In the genomic region with DNA sequence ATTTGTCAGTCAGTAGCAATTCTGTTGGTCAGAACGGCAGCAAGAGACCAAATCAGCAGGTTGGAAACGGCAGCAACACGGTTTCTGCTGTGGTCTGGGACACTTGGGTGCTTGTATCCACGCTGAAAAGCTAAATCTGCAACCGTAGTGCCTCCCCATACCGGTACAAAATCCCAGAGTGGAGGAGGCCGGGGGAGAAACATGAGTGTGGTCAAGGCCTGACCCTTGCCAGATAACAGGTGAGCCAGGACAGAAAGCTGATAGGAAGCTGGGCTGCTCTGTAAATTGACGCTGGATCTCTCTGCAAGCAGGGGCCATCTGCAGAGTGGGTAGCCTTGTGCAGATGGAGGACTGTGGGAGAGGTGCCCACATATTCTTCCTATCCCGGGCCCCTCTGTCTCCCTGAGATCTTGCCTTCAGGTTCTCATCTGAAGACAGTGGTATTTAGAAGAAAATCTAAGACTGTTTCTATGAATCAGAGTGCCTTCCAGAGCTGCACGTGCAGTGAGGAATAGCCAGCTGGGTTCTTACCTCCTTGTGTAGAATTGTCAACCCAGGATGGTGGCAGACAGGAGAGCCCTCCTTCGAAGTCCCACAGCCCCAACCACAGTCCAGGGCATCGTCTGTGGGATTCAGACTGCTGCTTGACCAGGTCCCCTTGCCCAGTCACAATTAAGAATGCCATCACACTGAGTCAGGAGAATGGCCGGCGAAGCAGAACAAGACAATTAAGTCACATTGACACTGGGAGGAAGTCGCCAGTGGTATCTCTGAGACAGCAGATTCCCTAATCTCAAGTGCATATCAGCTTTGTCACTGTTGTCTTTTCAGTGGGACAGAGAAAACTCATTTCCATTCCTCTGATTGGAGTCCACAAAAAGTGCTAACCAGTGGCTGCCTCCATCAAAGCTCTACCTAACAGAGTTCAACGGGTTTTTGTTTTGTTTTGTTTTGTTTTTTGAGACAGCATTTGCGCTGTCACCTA, we compare ENCODE assay signal across 8 cellular contexts.
DNase-seq lines count a peak whose midpoint lies in the region; ATAC-seq and TF ChIP-seq lines count a peak whose summit lies in the region.

No MANE protein-coding gene starts in this region.

- CTCF ChIA-PET in activated CD4-positive, alpha-beta memory T cell treated with anti-CD3 and anti-CD28 coated beads for 36 hours (lab: Charles Lee), result interaction anchor here (0.7 to 7.9 kb wide), 11 partner anchors 10 to 108 kb away, joined by 3 to 110 read pairs (median 5); no protein-coding TSS in a partner anchor
- CTCF ChIA-PET in HEK293T (lab: Yijun Ruan, JAX), result interaction anchor here (0.6 to 1.3 kb wide), 3 partner anchors 9 to 25 kb away, joined by 3 to 4 read pairs (median 3); no protein-coding TSS in a partner anchor

- peak; percentile 40 for DNase-seq in activated CD4-positive, alpha-beta memory T cell treated with anti-CD3 and anti-CD28 coated beads for 36 hours
- DNase-seq in HEK293T (ENCODE audit: extremely low spot score), result no peak
- no peak for DNase-seq in stimulated activated CD4-positive, alpha-beta T cell treated with anti-CD3 and anti-CD28 coated beads, Interleukin-4, amount 100 ng/mL, for 1 hour
- no peak for DNase-seq in foreskin fibroblast
- no peak for DNase-seq in NCI-H345 treated with DMSO at 0.1 percent for 48 hours (lab: John Stamatoyannopoulos, UW; ENCODE audit: unreplicated experiment)

- H3K27me3 ChIP-seq in DOHH2 (ENCODE audit: control insufficient read depth, low read length) (no peaks in the 10 kb centered on the region), muscle layer of duodenum (ENCODE audit: low read depth, low read length) (no peaks in the 10 kb centered on the region)

- no peaks in the 10 kb centered on the region for H3F3A ChIP-seq in DOHH2 (ENCODE audit: control insufficient read depth, insufficient read depth)

- no peaks in the 10 kb centered on the region for H3K9me3 ChIP-seq in DOHH2 (ENCODE audit: control insufficient read depth, insufficient read depth, low read length)
- no peaks in the 10 kb centered on the region for H3K9me3 ChIP-seq in muscle layer of duodenum (ENCODE audit: control insufficient read depth in 1 of 2, low read length in 2 of 2)

- H3K4me1 ChIP-seq in DOHH2 (ENCODE audit: control insufficient read depth, low read length) (peaks cover 33% of the 10 kb centered on the region), muscle layer of duodenum (ENCODE audit: control insufficient read depth in 1 of 2, insufficient read depth in 2 of 2, low read length in 2 of 2) (no peaks in the 10 kb centered on the region)

- H3K36me3 ChIP-seq in DOHH2 (ENCODE audit: control insufficient read depth, low read length), result no peaks in the 10 kb centered on the region
- H3K36me3 ChIP-seq in muscle layer of duodenum (ENCODE audit: control insufficient read depth in 1 of 2, insufficient read depth in 2 of 2, low read length in 2 of 2), result no peaks in the 10 kb centered on the region

- peak; percentile 43 for ATAC-seq in HG02973 (IDR thresholded peaks at IDR 0.05; ENCODE audit: unreplicated experiment)

- H3K79me2 ChIP-seq in DOHH2 (ENCODE audit: control insufficient read depth, low read length), result no peaks in the 10 kb centered on the region

- peaks cover 10% of the 10 kb centered on the region for H3K36me3 Mint-ChIP-seq in activated CD4-positive, alpha-beta memory T cell treated with anti-CD3 and anti-CD28 coated beads for 36 hours

- H3K4me3 ChIP-seq in DOHH2 (ENCODE audit: low read length), result peak overlapping the region; percentile 21
- H3K4me3 ChIP-seq in muscle layer of duodenum (ENCODE audit: low read depth in 1 of 2, low read length in 2 of 2), result peak overlapping the region in 1 of 2 donors; percentile 37
- no peak overlapping the region for H3K4me3 ChIP-seq in foreskin fibroblast (ENCODE audit: low read depth in 1 of 2, low read length in 2 of 2)

- H3K4me2 ChIP-seq in DOHH2 (ENCODE audit: low read length), result peak overlapping the region; percentile 57

- POLR2A ChIA-PET in activated CD4-positive, alpha-beta memory T cell treated with anti-CD3 and anti-CD28 coated beads for 36 hours (lab: Charles Lee), result interaction anchor here (1.0 to 3.5 kb wide), 5 partner anchors 9 to 260 kb away, joined by 3 to 44 read pairs (median 4); partner anchors contain the start of gene GMNN
- POLR2A ChIA-PET in HEK293T (lab: Yijun Ruan, JAX), result interaction anchor here (1.1 kb wide), 1 partner anchor 260 kb away, joined by 3 read pairs; no protein-coding TSS in a partner anchor

- H3K4me1 Mint-ChIP-seq in activated CD4-positive, alpha-beta memory T cell treated with anti-CD3 and anti-CD28 coated beads for 36 hours (ENCODE audit: low read depth), result peaks cover 59% of the 10 kb centered on the region

- H3K27ac Mint-ChIP-seq in activated CD4-positive, alpha-beta memory T cell treated with anti-CD3 and anti-CD28 coated beads for 36 hours, result peak overlapping the region; percentile 90

- TF ChIP-seq CTCF in DOHH2 (IDR thresholded peaks at IDR 0.05; ENCODE audit: low read depth, low read length, poor library complexity, severe bottlenecking) (no peak), foreskin fibroblast (IDR thresholded peaks at IDR 0.05; ENCODE audit: low read depth, low read length) (no peak)

- no peaks in the 10 kb centered on the region for H3K9me3 Mint-ChIP-seq in activated CD4-positive, alpha-beta memory T cell treated with anti-CD3 and anti-CD28 coated beads for 36 hours

- no peaks in the 10 kb centered on the region for H3K9me2 ChIP-seq in DOHH2 (replicated peaks; ENCODE audit: control insufficient read depth, low read length)

- intact Hi-C loops in activated CD4-positive, alpha-beta memory T cell treated with anti-CD3 and anti-CD28 coated beads for 36 hours (cut with micrococcal nuclease), result loop anchor here (1.0 kb wide), 1 partner anchor 8 kb away; no protein-coding TSS in a partner anchor

- H3K27ac ChIP-seq in DOHH2 (ENCODE audit: low read depth, low read length) (no peak overlapping the region), muscle layer of duodenum (ENCODE audit: low read length) (peak overlapping the region; percentile 49)

- no peaks in the 10 kb centered on the region for H4K20me1 ChIP-seq in DOHH2 (ENCODE audit: control insufficient read depth, insufficient read depth, low read depth, low read length)

- H3K27me3 Mint-ChIP-seq in activated CD4-positive, alpha-beta memory T cell treated with anti-CD3 and anti-CD28 coated beads for 36 hours, result no peaks in the 10 kb centered on the region

- peak overlapping the region; percentile 86 for H3K4me3 Mint-ChIP-seq in activated CD4-positive, alpha-beta memory T cell treated with anti-CD3 and anti-CD28 coated beads for 36 hours

TF ChIP-seq in HEK293T, 16 proteins besides CTCF, POLR2A, EP300 and RAD21:
- TF ChIP-seq FOXK2 (IDR thresholded peaks at IDR 0.05) (no peak), ZNF384 (IDR thresholded peaks at IDR 0.05) (no peak), CTBP1 (IDR thresholded peaks at IDR 0.05; ENCODE audit: borderline replicate concordance) (no peak), FOXA1 (IDR thresholded peaks at IDR 0.05) (no peak), SP1 (IDR thresholded peaks at IDR 0.05) (no peak), HDGF (IDR thresholded peaks at IDR 0.05; ENCODE audit: borderline replicate concordance) (no peak), LEF1 (IDR thresholded peaks at IDR 0.05; ENCODE audit: borderline replicate concordance) (no peak), L3MBTL2 (conservative IDR thresholded peaks at IDR 0.05) (no peak), ARNT (IDR thresholded peaks at IDR 0.05) (no peak), SUZ12 (IDR thresholded peaks at IDR 0.05) (no peak), TARDBP (IDR thresholded peaks at IDR 0.05) (no peak), FOXM1 (IDR thresholded peaks at IDR 0.05; ENCODE audit: borderline replicate concordance) (no peak), BHLHE40 (IDR thresholded peaks at IDR 0.05; ENCODE audit: borderline replicate concordance) (no peak), ELF4 (IDR thresholded peaks at IDR 0.05) (no peak), NFRKB (IDR thresholded peaks at IDR 0.05) (no peak)
- TF ChIP-seq, protein P1, sequence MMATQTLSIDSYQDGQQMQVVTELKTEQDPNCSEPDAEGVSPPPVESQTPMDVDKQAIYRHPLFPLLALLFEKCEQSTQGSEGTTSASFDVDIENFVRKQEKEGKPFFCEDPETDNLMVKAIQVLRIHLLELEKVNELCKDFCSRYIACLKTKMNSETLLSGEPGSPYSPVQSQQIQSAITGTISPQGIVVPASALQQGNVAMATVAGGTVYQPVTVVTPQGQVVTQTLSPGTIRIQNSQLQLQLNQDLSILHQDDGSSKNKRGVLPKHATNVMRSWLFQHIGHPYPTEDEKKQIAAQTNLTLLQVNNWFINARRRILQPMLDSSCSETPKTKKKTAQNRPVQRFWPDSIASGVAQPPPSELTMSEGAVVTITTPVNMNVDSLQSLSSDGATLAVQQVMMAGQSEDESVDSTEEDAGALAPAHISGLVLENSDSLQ (IDR thresholded peaks at IDR 0.05), result no peak
